In genomic region chr4:74471228-74471627, GRCh38 we compare ENCODE assay signal across 1 cellular context.
TF ChIP-seq lines count a peak whose summit lies in the region.

No MANE protein-coding gene starts in this region.

TF ChIP-seq in K562, 482 proteins besides CTCF, POLR2A, EP300 and RAD21 (continued from another document):
- no peak for TF ChIP-seq SMARCA5 (IDR thresholded peaks at IDR 0.05)
- TF ChIP-seq, protein P1, sequence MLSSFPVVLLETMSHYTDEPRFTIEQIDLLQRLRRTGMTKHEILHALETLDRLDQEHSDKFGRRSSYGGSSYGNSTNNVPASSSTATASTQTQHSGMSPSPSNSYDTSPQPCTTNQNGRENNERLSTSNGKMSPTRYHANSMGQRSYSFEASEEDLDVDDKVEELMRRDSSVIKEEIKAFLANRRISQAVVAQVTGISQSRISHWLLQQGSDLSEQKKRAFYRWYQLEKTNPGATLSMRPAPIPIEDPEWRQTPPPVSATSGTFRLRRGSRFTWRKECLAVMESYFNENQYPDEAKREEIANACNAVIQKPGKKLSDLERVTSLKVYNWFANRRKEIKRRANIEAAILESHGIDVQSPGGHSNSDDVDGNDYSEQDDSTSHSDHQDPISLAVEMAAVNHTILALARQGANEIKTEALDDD (IDR thresholded peaks at IDR 0.05): no peak
- TF ChIP-seq HDAC3 (IDR thresholded peaks at IDR 0.05; ENCODE audit: borderline replicate concordance, partially characterized antibody): no peak
- TF ChIP-seq ZNF518B (CRISPR knock-in tag; IDR thresholded peaks at IDR 0.05): no peak
